Comparison of ENCODE assay signal across 20 cellular contexts in the genomic region with DNA sequence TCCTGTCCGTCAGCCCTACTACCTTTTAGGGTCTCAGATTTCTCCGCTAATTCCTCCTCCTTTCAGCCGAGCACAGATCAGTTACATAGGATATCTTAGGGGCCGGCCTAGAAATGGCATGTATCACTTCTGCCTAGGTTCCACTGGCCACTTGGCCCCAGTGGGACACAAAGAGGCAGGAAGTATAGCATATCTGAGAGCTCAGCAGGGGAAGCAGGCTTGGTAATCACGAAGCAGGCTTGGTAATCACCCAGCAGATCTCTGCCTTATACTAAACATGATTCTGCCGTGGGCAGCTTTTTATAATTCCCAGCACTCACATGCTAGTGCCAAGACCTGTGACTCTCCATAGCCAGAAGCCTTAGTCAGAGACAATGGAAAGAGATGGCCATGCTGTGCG. TPM values are rescaled to one million over a fixed set of nuclear protein-coding genes. Genes with fewer than 3 reads are reported as not detected.
A peak's percentile ranks its signal among the peaks of the same experiment; 100 is the strongest.
DNase-seq lines count a peak whose midpoint lies in the region; ATAC-seq and TF ChIP-seq lines count a peak whose summit lies in the region.
"Had no signal": no experiment of that assay in that cellular context is flagged by ENCODE, and none has a peak within 500 bp of the region (broad histone marks: within the 10 kb centered on the region; RNA-seq: fewer than 3 reads in every experiment).

No MANE protein-coding gene starts in this region.

- intact Hi-C loops in IMR-90 (cut with micrococcal nuclease): no loop called here
- intact Hi-C loops in ascending aorta (cut with DNase I): no loop called here

- no peak overlapping the region for H3K4me3 Mint-ChIP-seq in T-helper 17 cell
- H3K4me3 Mint-ChIP-seq in T-helper 2 cell treated with Interferon-gamma antibody and Interleukin-4, amounts not matched to agents 5 μg/mL and 100 μg/mL, for 36 hours: no peak overlapping the region
- H3K4me3 Mint-ChIP-seq: CD8-positive, alpha-beta T cell had no signal

- H3K27ac ChIP-seq in BLaER1 (peak overlapping the region; percentile 80), IMR-90 (ENCODE audit: insufficient read depth, low read length) (no peak overlapping the region), iPS-20b (ENCODE audit: low read length) (no peak overlapping the region), ascending aorta (no peak overlapping the region)

- dilution Hi-C loops in IMR-90 (cut with HindIII; ENCODE audit: low sequenced_read_pairs, unreplicated experiment): no loop called here

- H2AK9ac ChIP-seq in IMR-90 (replicated peaks; ENCODE audit: low read depth, low read length, poor library complexity): peak overlapping the region; percentile 63

- H2AFZ ChIP-seq in IMR-90 (replicated peaks; ENCODE audit: low read length, poor library complexity): no peak overlapping the region

- ATAC-seq in IMR-90 (ENCODE audit: low read depth) (no peak), T-helper 17 cell (no peak)
- ATAC-seq in activated CD4-positive, CD25-positive, alpha-beta regulatory T cell treated with anti-CD3 and anti-CD28 coated beads, Interleukin-2, amount 50 U/mL, for 24 hours: no peak
- ATAC-seq: CD8-positive, alpha-beta T cell; GM12878 had no signal

- H4K8ac ChIP-seq in IMR-90 (ENCODE audit: low read depth in 2 of 2, low read length in 2 of 2): no peak overlapping the region

- H3K4me1 ChIP-seq in BLaER1 (peaks cover 61% of the 10 kb centered on the region), IMR-90 (ENCODE audit: control insufficient read depth, insufficient read depth, low read length) (peaks cover 3% of the 10 kb centered on the region; the same call in 1 of the 2 replicates), iPS-20b (ENCODE audit: insufficient read depth, low read length) (peaks cover 34% of the 10 kb centered on the region; the same call in 1 of the 2 replicates), ascending aorta (no peaks in the 10 kb centered on the region)

- H3K36me3 ChIP-seq in BLaER1: no peaks in the 10 kb centered on the region
- peaks cover 33% of the 10 kb centered on the region for H3K36me3 ChIP-seq in IMR-90 (ENCODE audit: control insufficient read depth, insufficient read depth, low read length)
- H3K36me3 ChIP-seq in iPS-20b (ENCODE audit: insufficient read depth, low read depth, low read length): no peaks in the 10 kb centered on the region
- no peaks in the 10 kb centered on the region for H3K36me3 ChIP-seq in ascending aorta

- no peak overlapping the region for H4K91ac ChIP-seq in IMR-90 (ENCODE audit: insufficient read depth, low read depth, low read length)

- H3K4me2 ChIP-seq in BLaER1 (peak overlapping the region; percentile 79), IMR-90 (ENCODE audit: low read depth, low read length) (no peak overlapping the region)

- H3K9me3 ChIP-seq in BLaER1: no peaks in the 10 kb centered on the region
- no peaks in the 10 kb centered on the region for H3K9me3 ChIP-seq in IMR-90 (ENCODE audit: control insufficient read depth, insufficient read depth, low read length)
- no peaks in the 10 kb centered on the region for H3K9me3 ChIP-seq in T-helper 17 cell (ENCODE audit: control insufficient read depth, low read length, poor library complexity, severe bottlenecking)
- no peaks in the 10 kb centered on the region for H3K9me3 ChIP-seq in iPS-20b (ENCODE audit: insufficient read depth, low read depth, low read length)
- no peaks in the 10 kb centered on the region for H3K9me3 ChIP-seq in ascending aorta

- H3K4me3 ChIP-seq in BLaER1 (peak overlapping the region; percentile 15; the same call in 1 of the 2 replicates), IMR-90 (ENCODE audit: insufficient read depth, low read depth, low read length) (no peak overlapping the region), iPS-20b (ENCODE audit: low read length) (no peak overlapping the region), ascending aorta (no peak overlapping the region)
- H3K4me3 ChIP-seq: GM12878 had no signal

- in situ Hi-C loops in IMR-90 (cut with MboI; ENCODE audit: low sequenced_read_pairs): no loop called here

- TF ChIP-seq CTCF in IMR-90 (conservative IDR thresholded peaks at IDR 0.05; ENCODE audit: low read depth, low read length) (no peak), ascending aorta (IDR thresholded peaks at IDR 0.05) (no peak)

- POLR2A ChIA-PET in IMR-90 (lab: Charles Lee; ENCODE audit: unreplicated experiment): no interaction called here

- H3K9ac ChIP-seq in BLaER1: peak overlapping the region; percentile 71
- H3K9ac ChIP-seq in IMR-90 (ENCODE audit: low read depth, low read length): no peak overlapping the region
- H3K9ac ChIP-seq in iPS-20b (ENCODE audit: low read depth, low read length): 0 out of 2 replicates have a peak overlapping the region, but pooled peaks have one; percentile 3

- DNase-seq in IMR-90 (no peak), T-helper 17 cell (no peak), ascending aorta (ENCODE audit: low spot score in 2 of 2) (no peak)
- no peak for DNase-seq in T-helper 2 cell treated with Interferon-gamma antibody and Interleukin-4, amounts not matched to agents 5 μg/mL and 100 μg/mL, for 36 hours (ENCODE audit: low spot score)
- DNase-seq in activated CD4-positive, alpha-beta T cell treated with anti-CD3 and anti-CD28 coated beads for 4 hours: no peak
- DNase-seq: AML-193; CD8-positive, alpha-beta T cell; DND-41; GDM1; HCEC 1CT; NCI-H187; NCI-H2171 treated with DMSO at 0.1 percent for 48 hours; NCI-H446 treated with DMSO at 0.1 percent for 48 hours; NCI-H748 treated with DMSO at 0.1 percent for 48 hours; Right ventricle myocardium superior had no signal

- no peaks in the 10 kb centered on the region for H3K4me1 Mint-ChIP-seq in T-helper 17 cell
- H3K4me1 Mint-ChIP-seq in T-helper 2 cell treated with Interferon-gamma antibody and Interleukin-4, amounts not matched to agents 5 μg/mL and 100 μg/mL, for 36 hours (ENCODE audit: low read depth): no peaks in the 10 kb centered on the region

- H4K20me1 ChIP-seq in BLaER1 (no peaks in the 10 kb centered on the region), IMR-90 (ENCODE audit: insufficient read depth, low read length) (peaks cover 9% of the 10 kb centered on the region; the same call in 1 of the 2 replicates)

- H2BK15ac ChIP-seq in IMR-90 (ENCODE audit: low read depth, low read length): no peak overlapping the region

- no peak overlapping the region for H2AK5ac ChIP-seq in IMR-90 (ENCODE audit: low read depth, low read length)

- 60% methylated on average over 1 of the region's 7 CpGs; no CpG with 5 or more reads in 1 of the 2 experiments for WGBS in IMR-90 (ENCODE audit: extremely low coverage in 2 of 2, insufficient read length in 1 of 2), 2 experiments

- H3K27me3 ChIP-seq in BLaER1: no peaks in the 10 kb centered on the region
- H3K27me3 ChIP-seq in IMR-90 (ENCODE audit: control insufficient read depth, insufficient read depth, low read length): no peaks in the 10 kb centered on the region
- no peaks in the 10 kb centered on the region for H3K27me3 ChIP-seq in iPS-20b (ENCODE audit: insufficient read depth, low read length)
- H3K27me3 ChIP-seq in ascending aorta: no peaks in the 10 kb centered on the region

- TF ChIP-seq RAD21 in IMR-90 (IDR thresholded peaks at IDR 0.05; ENCODE audit: low read length): no peak

- H3K9me1 ChIP-seq in IMR-90 (ENCODE audit: insufficient read depth, low read length): peaks cover 11% of the 10 kb centered on the region; the same call in 1 of the 2 replicates

- H2BK120ac ChIP-seq in IMR-90 (ENCODE audit: low read depth, low read length): no peak overlapping the region

- H3K18ac ChIP-seq in IMR-90 (ENCODE audit: low read depth, low read length): no peak overlapping the region

- BruUV-seq in IMR-90 (replicated peaks; lab: Mats Ljungman, UMichigan): no TSS peak

- TF ChIP-seq POLR2A in IMR-90 (IDR thresholded peaks at IDR 0.05; ENCODE audit: low read depth, low read length): no peak

- CTCF ChIA-PET in IMR-90 (lab: Yijun Ruan, JAX): no interaction called here

- no peak overlapping the region for H2BK5ac ChIP-seq in IMR-90 (ENCODE audit: low read depth, low read length, poor library complexity, severe bottlenecking)

- no peak overlapping the region for H4K5ac ChIP-seq in IMR-90 (ENCODE audit: low read depth, low read length)

- H3K27ac Mint-ChIP-seq in T-helper 17 cell: peak overlapping the region; percentile 69
- H3K27ac Mint-ChIP-seq in T-helper 2 cell treated with Interferon-gamma antibody and Interleukin-4, amounts not matched to agents 5 μg/mL and 100 μg/mL, for 36 hours: no peak overlapping the region
- H3K27ac Mint-ChIP-seq: CD8-positive, alpha-beta T cell had no signal

- H3K27me3 Mint-ChIP-seq in T-helper 17 cell: no peaks in the 10 kb centered on the region
- no peaks in the 10 kb centered on the region for H3K27me3 Mint-ChIP-seq in T-helper 2 cell treated with Interferon-gamma antibody and Interleukin-4, amounts not matched to agents 5 μg/mL and 100 μg/mL, for 36 hours (ENCODE audit: low read depth)

- H3K23ac ChIP-seq in IMR-90 (ENCODE audit: low read depth, low read length): no peak overlapping the region

- H3K14ac ChIP-seq in IMR-90 (replicated peaks; ENCODE audit: low read depth, low read length): no peak overlapping the region

- H3K79me1 ChIP-seq in IMR-90 (ENCODE audit: low read depth in 1 of 2, low read length in 2 of 2): peaks cover 0 to 5% of the 10 kb centered on the region in 2 experiments; a peak in 1 of 4 replicates

- H3K9me3 Mint-ChIP-seq in T-helper 2 cell treated with Interferon-gamma antibody and Interleukin-4, amounts not matched to agents 5 μg/mL and 100 μg/mL, for 36 hours: no peaks in the 10 kb centered on the region
- H3K9me3 Mint-ChIP-seq: CD8-positive, alpha-beta T cell had no signal

- no peak overlapping the region for H3K4ac ChIP-seq in IMR-90 (ENCODE audit: low read depth, low read length)

- H2BK20ac ChIP-seq in IMR-90 (ENCODE audit: low read depth, low read length): no peak overlapping the region

- H3K56ac ChIP-seq in IMR-90 (ENCODE audit: extremely low read depth, insufficient read depth, low read length): no peak overlapping the region

- H3K36me3 Mint-ChIP-seq in T-helper 17 cell (ENCODE audit: low read depth): peaks cover 11% of the 10 kb centered on the region
- H3K36me3 Mint-ChIP-seq in T-helper 2 cell treated with Interferon-gamma antibody and Interleukin-4, amounts not matched to agents 5 μg/mL and 100 μg/mL, for 36 hours (ENCODE audit: low read depth): peaks cover 24% of the 10 kb centered on the region

TF ChIP-seq in IMR-90, 13 proteins besides CTCF, POLR2A, EP300 and RAD21 (continues in another document):
- no peak for TF ChIP-seq MAZ (IDR thresholded peaks at IDR 0.05; ENCODE audit: borderline replicate concordance, low read depth, low read length)
- no peak for TF ChIP-seq USF2 (IDR thresholded peaks at IDR 0.05; ENCODE audit: low read depth, low read length)

RNA-seq across cellular contexts. Expression of gene CACNG5, which starts 59.7 kb away (rescaled TPM):
- total RNA-seq in IMR-90 (2012; rRNA removed): not detected in 2 replicates
- not detected in 2 replicates for polyA plus RNA-seq in IMR-90 (2012; rRNA removed)
- not detected in 2 replicates for polyA plus RNA-seq in IMR-90 (2012; cell fraction: cytosol; rRNA removed)
- polyA plus RNA-seq in IMR-90 (2012; cell fraction: nucleus; rRNA removed; ENCODE audit: low replicate concordance): not detected in 2 replicates
- total RNA-seq in T-helper 17 cell: not detected
- not detected for total RNA-seq in ascending aorta
- total RNA-seq: CD8-positive, alpha-beta T cell; GM12878; HT1080; Right ventricle myocardium superior had no signal
- polyA plus RNA-seq: GM12878 had no signal
